ENCODE assay signal across 11 cellular contexts in genomic region chr13:46866150-46866549, GRCh38. TPM values are rescaled to one million over a fixed set of nuclear protein-coding genes. Genes with fewer than 3 reads are reported as not detected.
DNase-seq lines count a peak whose midpoint lies in the region; ATAC-seq and TF ChIP-seq lines count a peak whose summit lies in the region.
"Had no signal": no experiment of that assay in that cellular context is flagged by ENCODE, and none has a peak within 500 bp of the region (broad histone marks: within the 10 kb centered on the region; RNA-seq: fewer than 3 reads in every experiment).

No MANE protein-coding gene starts in this region.

- no peaks in the 10 kb centered on the region for H3K4me1 ChIP-seq in osteoblast (ENCODE audit: insufficient read depth, low read length)
- no peaks in the 10 kb centered on the region for H3K4me1 ChIP-seq in esophagus muscularis mucosa

- intact Hi-C loops in activated CD4-positive, alpha-beta T cell treated with anti-CD3 and anti-CD28 coated beads for 36 hours (cut with DNase I, micrococcal nuclease): no loop called here
- intact Hi-C loops in esophagus muscularis mucosa (cut with DNase I): no loop called here
- intact Hi-C loops in posterior vena cava (cut with DNase I): no loop called here

- CTCF ChIA-PET in activated CD4-positive, alpha-beta T cell treated with anti-CD3 and anti-CD28 coated beads for 36 hours (lab: Charles Lee): no interaction called here

- H3K4me1 Mint-ChIP-seq in activated CD4-positive, alpha-beta T cell treated with anti-CD3 and anti-CD28 coated beads for 36 hours: no peaks in the 10 kb centered on the region
- H3K4me1 Mint-ChIP-seq: CD4-positive, CD25-positive, alpha-beta regulatory T cell had no signal

- no peak for ATAC-seq in activated CD4-positive, alpha-beta T cell treated with anti-CD3 and anti-CD28 coated beads for 36 hours

- peak; percentile 7 for DNase-seq in activated CD4-positive, alpha-beta T cell treated with anti-CD3 and anti-CD28 coated beads for 36 hours
- no peak for DNase-seq in activated CD4-positive, alpha-beta T cell treated with anti-CD3 and anti-CD28 coated beads, Interleukin-2, amount 50 U/mL, for 48 hours
- peak; percentile 94 for DNase-seq in NOMO-1 treated with DMSO at 0.1 percent for 48 hours (lab: John Stamatoyannopoulos, UW; ENCODE audit: unreplicated experiment)
- DNase-seq in fibroblast of gingiva (ENCODE audit: low read depth): peak; percentile 78
- no peak for DNase-seq in osteoblast (ENCODE audit: insufficient read length, low spot score, missing footprints)
- DNase-seq in esophagus muscularis mucosa (ENCODE audit: extremely low spot score): no peak
- DNase-seq in posterior vena cava (ENCODE audit: low spot score): no peak
- DNase-seq in putamen (ENCODE audit: low spot score): no peak

- TF ChIP-seq EP300 in esophagus muscularis mucosa (IDR thresholded peaks at IDR 0.05): no peak

- no peak overlapping the region for H3K4me2 ChIP-seq in osteoblast (ENCODE audit: insufficient read depth, low read length)

- no peaks in the 10 kb centered on the region for H4K20me1 ChIP-seq in osteoblast (ENCODE audit: insufficient read depth, low read length)

- no peak overlapping the region for H3K27ac ChIP-seq in osteoblast (ENCODE audit: low read depth, low read length)
- no peak overlapping the region for H3K27ac ChIP-seq in esophagus muscularis mucosa (replicated peaks in 1 of 4)

- H3K4me3 Mint-ChIP-seq in activated CD4-positive, alpha-beta T cell treated with anti-CD3 and anti-CD28 coated beads for 36 hours: no peak overlapping the region
- H3K4me3 Mint-ChIP-seq: CD4-positive, CD25-positive, alpha-beta regulatory T cell; memory B cell had no signal

- no peak overlapping the region for H3K27ac Mint-ChIP-seq in activated CD4-positive, alpha-beta T cell treated with anti-CD3 and anti-CD28 coated beads for 36 hours
- H3K27ac Mint-ChIP-seq: CD4-positive, CD25-positive, alpha-beta regulatory T cell; memory B cell had no signal

- H3K79me2 ChIP-seq in osteoblast (ENCODE audit: insufficient read depth, low read length): no peaks in the 10 kb centered on the region

- H3K9me3 Mint-ChIP-seq in activated CD4-positive, alpha-beta T cell treated with anti-CD3 and anti-CD28 coated beads for 36 hours (ENCODE audit: low read depth): no peaks in the 10 kb centered on the region
- H3K9me3 Mint-ChIP-seq: memory B cell had no signal

- H3K9me3 ChIP-seq in osteoblast (ENCODE audit: low read depth, low read length) (no peaks in the 10 kb centered on the region), esophagus muscularis mucosa (no peaks in the 10 kb centered on the region)

- H3K4me3 ChIP-seq in osteoblast (ENCODE audit: insufficient read depth, low read length) (no peak overlapping the region), esophagus muscularis mucosa (no peak overlapping the region)

- H3K36me3 ChIP-seq in osteoblast (ENCODE audit: insufficient read depth, low read length): no peaks in the 10 kb centered on the region
- H3K36me3 ChIP-seq in esophagus muscularis mucosa: no peaks in the 10 kb centered on the region

- TF ChIP-seq POLR2A in esophagus muscularis mucosa (IDR thresholded peaks at IDR 0.05; ENCODE audit: low read depth): no peak

- WGBS in esophagus muscularis mucosa: 38% methylated on average over 4 of the region's 4 CpGs

- peaks cover 13% of the 10 kb centered on the region for H3K27me3 ChIP-seq in osteoblast (ENCODE audit: insufficient read depth, low read length)
- no peaks in the 10 kb centered on the region for H3K27me3 ChIP-seq in esophagus muscularis mucosa

- H2AFZ ChIP-seq in osteoblast (ENCODE audit: low read length): peak overlapping the region; percentile 67

- POLR2A ChIA-PET in activated CD4-positive, alpha-beta T cell treated with anti-CD3 and anti-CD28 coated beads for 36 hours (lab: Charles Lee): no interaction called here

- peaks cover 7% of the 10 kb centered on the region for H3K27me3 Mint-ChIP-seq in activated CD4-positive, alpha-beta T cell treated with anti-CD3 and anti-CD28 coated beads for 36 hours
- H3K27me3 Mint-ChIP-seq: memory B cell had no signal

- TF ChIP-seq CTCF in osteoblast (IDR thresholded peaks at IDR 0.05; ENCODE audit: extremely low read depth, low read depth, low read length) (no peak), esophagus muscularis mucosa (IDR thresholded peaks at IDR 0.05) (no peak)

- H3K36me3 Mint-ChIP-seq in activated CD4-positive, alpha-beta T cell treated with anti-CD3 and anti-CD28 coated beads for 36 hours (ENCODE audit: low read depth): no peaks in the 10 kb centered on the region
- H3K36me3 Mint-ChIP-seq: CD4-positive, CD25-positive, alpha-beta regulatory T cell; memory B cell had no signal

RNA-seq across cellular contexts. Expression of gene HTR2A, which starts 30.7 kb away (rescaled TPM):
- total RNA-seq in activated CD4-positive, alpha-beta T cell treated with anti-CD3 and anti-CD28 coated beads for 36 hours: not detected
- total RNA-seq in osteoblast (under 0.01 TPM in 2 replicates), esophagus muscularis mucosa (under 1 TPM; under 0.01 to 0.86 (median 0.24) TPM), posterior vena cava (10 to 100 TPM; 27.2 to 28.9 TPM)
- total RNA-seq: CD4-positive, CD25-positive, alpha-beta regulatory T cell; T-helper 2 cell treated with Interferon-gamma antibody and Interleukin-4, amounts not matched to agents 100 ng/mL and 5 ng/mL, for 36 hours had no signal

Comparison
In these comparisons a context has a peak if more than half of its experiments do, and no peak if none do; other contexts are left out.
1. DNase-seq: peak in activated CD4-positive, alpha-beta T cell treated with anti-CD3 and anti-CD28 coated beads for 36 hours (single experiment), NOMO-1 treated with DMSO at 0.1 percent for 48 hours (single experiment) and fibroblast of gingiva (single experiment); none in activated CD4-positive, alpha-beta T cell treated with anti-CD3 and anti-CD28 coated beads, Interleukin-2, amount 50 U/mL, for 48 hours (0 of 2), osteoblast (single experiment), esophagus muscularis mucosa (single experiment), posterior vena cava (single experiment) and putamen (single experiment).
2. RNA of gene HTR2A, which starts 30.7 kb away (total RNA-seq): 27.2 to 28.9 TPM in posterior vena cava; under 0.01 to 0.86 TPM in esophagus muscularis mucosa, not detected in activated CD4-positive, alpha-beta T cell treated with anti-CD3 and anti-CD28 coated beads for 36 hours and under 0.01 TPM in osteoblast; every median in the first group is over 10 times any median in the second.